Comparison of ENCODE assay signal across 31 cellular contexts in genomic region chr1:107047602-107048001, GRCh38. TPM values are rescaled to one million over a fixed set of nuclear protein-coding genes. Genes with fewer than 3 reads are reported as not detected.
DNase-seq lines count a peak whose midpoint lies in the region; ATAC-seq, FAIRE-seq and TF ChIP-seq lines count a peak whose summit lies in the region.
"Had no signal": no experiment of that assay in that cellular context is flagged by ENCODE, and none has a peak within 500 bp of the region (broad histone marks: within the 10 kb centered on the region; RNA-seq: fewer than 3 reads in every experiment).

No MANE protein-coding gene starts in this region.

- FAIRE-seq in GM12878 (lab: Jason Lieb, UNC), result no peak
- FAIRE-seq: colon, G401.6, islet of Langerhans had no signal

- TF ChIP-seq RAD21 in Ishikawa (IDR thresholded peaks at IDR 0.05; ENCODE audit: low read depth), result 0 out of 2 replicates have a peak, but pooled peaks have one; percentile 5
- TF ChIP-seq RAD21 in GM12878 (IDR thresholded peaks at IDR 0.05; ENCODE audit: insufficient read depth, low read depth, low read length), result 0 out of 2 replicates have a peak, but pooled peaks have one; percentile 16

- DNase-seq in GM06990 (ENCODE audit: extremely low read depth, insufficient read length), result no peak
- no peak for DNase-seq in GM12878 (ENCODE audit: low read depth, low spot score)
- DNase-seq in renal cortical epithelial cell (ENCODE audit: low read depth), result peak; percentile 5
- no peak for DNase-seq in stimulated activated CD4-positive, alpha-beta T cell treated with anti-CD3 and anti-CD28 coated beads, Interleukin-2, amount 100 ng/mL, for 48 hours
- DNase-seq: activated CD4-positive, alpha-beta T cell treated with anti-CD3 and anti-CD28 coated beads for 4 hours; activated naive CD4-positive, alpha-beta T cell treated with Interleukin-2 at 50 U/mL for 16 hours; activated T-cell treated with anti-CD3 and anti-CD28 coated beads, Interleukin-2, amount 50 U/mL, for 48 hours; adrenal gland; brain microvascular endothelial cell; CD8-positive, alpha-beta T cell; DMS 273 treated with DMSO at 0.1 percent for 48 hours; effector memory CD8-positive, alpha-beta T cell; left ventricle myocardium inferior; natural killer cell; NCI-H1436 treated with DMSO at 0.1 percent for 48 hours; NCI-H2171 treated with DMSO at 0.1 percent for 48 hours; NCI-H524; SK-N-SH; spleen; stimulated activated CD4-positive, alpha-beta T cell treated with anti-CD3 and anti-CD28 coated beads, Interleukin-4, amount 100 ng/mL, for 1 hour; stimulated activated naive CD8-positive, alpha-beta T cell treated with anti-CD3 and anti-CD28 coated beads, Interleukin-15, Interleukin-2, amounts not matched to agents 100 U/mL and 50 U/mL, for 24 hours; T-helper 17 cell had no signal

- POLR2A ChIA-PET in GM12878 (lab: Charles Lee), result no interaction called here

- H3K79me2 ChIP-seq in GM12878 (ENCODE audit: control insufficient read depth, insufficient read depth, low read length), result no peaks in the 10 kb centered on the region

- in situ Hi-C loops in GM12878 (cut with MboI), result no loop called here

- 0% methylated on average over 1 of the region's 1 CpG for WGBS in GM12878 (ENCODE audit: insufficient coverage, insufficient replicate concordance, low lambda C conversion rate, missing lambda C conversion rate)

- no peak overlapping the region for H3K4me2 ChIP-seq in GM12878 (ENCODE audit: control insufficient read depth, insufficient read depth)
- H3K4me2 ChIP-seq: SK-N-SH had no signal

- no peak for ATAC-seq in GM12878
- no peak for ATAC-seq in GM19351 (IDR thresholded peaks at IDR 0.05; ENCODE audit: unreplicated experiment)
- no peak for ATAC-seq in HG03342 (IDR thresholded peaks at IDR 0.05; ENCODE audit: unreplicated experiment)
- ATAC-seq: CD8-positive, alpha-beta T cell; effector memory CD8-positive, alpha-beta T cell; natural killer cell; stimulated activated naive CD8-positive, alpha-beta T cell treated with anti-CD3 and anti-CD28 coated beads, Interleukin-15, Interleukin-2, amounts not matched to agents 100 U/mL and 50 U/mL, for 24 hours; T-helper 17 cell had no signal

- SMC1A ChIA-PET in GM12878 (lab: Charles Lee; ENCODE audit: uncharacterized antibody, unreplicated experiment), result interaction anchor here (1.1 to 1.3 kb wide), 2 partner anchors 68 to 80 kb away, joined by 3 read pairs; no protein-coding TSS in a partner anchor

- TF ChIP-seq CTCF in GM06990 (IDR thresholded peaks at IDR 0.05; ENCODE audit: insufficient read depth, low read length, poor library complexity, severe bottlenecking) (peak; percentile 9), GM12878 (IDR thresholded peaks at IDR 0.05 in 2 of 3, conservative IDR thresholded peaks at IDR 0.05 in 1 of 3; ENCODE audit: control insufficient read depth in 2 of 3, extremely low read depth in 1 of 3, insufficient read depth in 1 of 3, low read depth in 3 of 3, low read length in 3 of 3) (peak in 1 of 3 experiments; percentile 7; a peak in 1 of 6 replicates)

- H3K27ac ChIP-seq in GM12878 (ENCODE audit: control insufficient read depth, insufficient read depth), result no peak overlapping the region
- H3K27ac ChIP-seq: adrenal gland, brain microvascular endothelial cell, esophagus muscularis mucosa, left ventricle myocardium inferior, RWPE1, spleen had no signal

- no peak overlapping the region for H3K9ac ChIP-seq in GM12878 (ENCODE audit: control insufficient read depth, insufficient read depth, low read length)
- H3K9ac ChIP-seq: SK-N-SH had no signal

- RAD21 ChIA-PET in GM12878 (lab: Charles Lee; ENCODE audit: unreplicated experiment), result interaction anchor here (1.0 kb wide), 1 partner anchor 95 kb away, joined by 3 read pairs; no protein-coding TSS in a partner anchor

- no peaks in the 10 kb centered on the region; the same call in 2 of the 3 replicates for H3K9me3 ChIP-seq in GM12878 (replicated peaks; ENCODE audit: control insufficient read depth, insufficient read depth, low read length)
- H3K9me3 ChIP-seq: adrenal gland, esophagus muscularis mucosa, HAP-1, SK-N-SH had no signal

- no peaks in the 10 kb centered on the region for H4K20me1 ChIP-seq in GM12878 (ENCODE audit: control insufficient read depth, insufficient read depth)

- CTCF ChIA-PET in GM12878 (lab: Yijun Ruan, JAX), result interaction anchor here (0.8 to 1.6 kb wide), 3 partner anchors 89 to 96 kb away, joined by 3 to 4 read pairs (median 4); no protein-coding TSS in a partner anchor

- no TSS peak for BruUV-seq in GM12878 (replicated peaks; lab: Mats Ljungman, UMichigan)

- intact Hi-C loops in GM12878 (cut with micrococcal nuclease; ENCODE audit: unreplicated experiment), result no loop called here

- no peaks in the 10 kb centered on the region for H3K36me3 ChIP-seq in GM06990 (ENCODE audit: control insufficient read depth, insufficient read depth, low read length)
- H3K36me3 ChIP-seq in GM12878 (ENCODE audit: control insufficient read depth in 2 of 2, insufficient read depth in 2 of 2, low read length in 1 of 2), result no peaks in the 10 kb centered on the region
- H3K36me3 ChIP-seq: adrenal gland, brain microvascular endothelial cell, esophagus muscularis mucosa, HAP-1, left ventricle myocardium inferior, spleen had no signal

- H3K4me3 ChIP-seq in GM06990 (replicated peaks; ENCODE audit: low read depth, low read length) (no peak overlapping the region), GM12878 (no peak overlapping the region)
- H3K4me3 ChIP-seq: adrenal gland, esophagus muscularis mucosa, HAP-1, left ventricle myocardium inferior, spleen had no signal

- TF ChIP-seq POLR2A in GM12878 (IDR thresholded peaks at IDR 0.05; ENCODE audit: low read depth, low read length), result no peak

- no peaks in the 10 kb centered on the region for H3K4me1 ChIP-seq in GM12878 (ENCODE audit: control insufficient read depth, insufficient read depth, low read length)
- H3K4me1 ChIP-seq: adrenal gland, esophagus muscularis mucosa, HAP-1, left ventricle myocardium inferior, spleen had no signal

- H2AFZ ChIP-seq in GM12878 (ENCODE audit: control insufficient read depth, low read depth, low read length), result no peak overlapping the region

- no peaks in the 10 kb centered on the region for H3K27me3 ChIP-seq in GM06990 (replicated peaks; ENCODE audit: control insufficient read depth, insufficient read depth, low read length)
- H3K27me3 ChIP-seq in GM12878 (replicated peaks in 1 of 2; ENCODE audit: control insufficient read depth in 2 of 2, insufficient read depth in 2 of 2, low read length in 1 of 2), result no peaks in the 10 kb centered on the region
- H3K27me3 ChIP-seq: adrenal gland, brain microvascular endothelial cell, esophagus muscularis mucosa, spleen had no signal

- no peak for TF ChIP-seq EP300 in Ishikawa (IDR thresholded peaks at IDR 0.05; ENCODE audit: borderline replicate concordance)
- TF ChIP-seq EP300 in GM12878 (IDR thresholded peaks at IDR 0.05; ENCODE audit: borderline replicate concordance in 1 of 2, control insufficient read depth in 1 of 2, low read depth in 2 of 2, low read length in 2 of 2), result no peak

TF ChIP-seq in Ishikawa, 13 proteins besides CTCF, POLR2A, EP300 and RAD21 (continues in another document):
- TF ChIP-seq CREB1 (IDR thresholded peaks at IDR 0.05; ENCODE audit: low read depth) (no peak), ZBTB7A (IDR thresholded peaks at IDR 0.05; ENCODE audit: low read depth) (no peak), TCF12 (IDR thresholded peaks at IDR 0.05; ENCODE audit: low read depth) (no peak), CEBPB (IDR thresholded peaks at IDR 0.05) (no peak), MAX (IDR thresholded peaks at IDR 0.05) (no peak), NFIC (IDR thresholded peaks at IDR 0.05) (no peak), YY1 (IDR thresholded peaks at IDR 0.05; ENCODE audit: low read depth) (no peak), TEAD4 (IDR thresholded peaks at IDR 0.05) (no peak)

TF ChIP-seq in GM12878, 131 proteins besides CTCF, POLR2A, EP300 and RAD21:
- TF ChIP-seq RUNX3 (IDR thresholded peaks at IDR 0.05; ENCODE audit: low read length), result no peak

RNA-seq across cellular contexts. Expression of gene PRMT6, which starts 8.9 kb away (rescaled TPM):
- total RNA-seq in GM12878 (2013; cell fraction: nucleolus; rRNA removed), result 24.3 and 24.5 TPM in 2 replicates
- total RNA-seq in GM12878 (2014; rRNA removed) (33.8 and 34.3 TPM in 2 replicates), GM12878 (2014; rRNA removed; fragmentation: Illumina TruSeq; extraction: Trizol) (21.0 and 21.2 TPM in 2 replicates), GM12878 (2021) (29.9 and 32.8 TPM in 2 replicates), renal cortical epithelial cell (24.7 and 35.2 TPM in 2 replicates)
- 5.3 TPM for polyA plus RNA-seq in GM12878 (2011; ENCODE audit: low read depth)
- polyA plus RNA-seq in GM12878 (2011; rRNA removed) (18.6 and 19.7 TPM in 2 replicates), GM12878 (2014; fragmentation: Illumina TruSeq; extraction: Trizol) (26.9 TPM in 2 replicates), GM12878 (2014; fragmentation: Nextera tagmentation; extraction: Ambion mirVana) (10 to 100 TPM in 1 of 2 experiments, 1 to 10 TPM in 1; 6.0 to 10.5 TPM), GM12878 (2014; rRNA removed) (23.8 and 25.7 TPM in 2 replicates), GM12878 (2016; fragmentation: Nextera tagmentation; extraction: Ambion mirVana) (10 to 100 TPM; 37.9 to 38.6 TPM)
- 14.0 and 15.9 TPM in 2 replicates for polyA plus RNA-seq in GM12878 (2011; cell fraction: cytosol; rRNA removed)
- 10.3 and 10.8 TPM in 2 replicates for polyA plus RNA-seq in GM12878 (2011; cell fraction: nucleus; rRNA removed)
- 10.3 and 11.8 TPM in 2 replicates for polyA plus RNA-seq in GM12878 (2012)
- polyA minus RNA-seq in GM12878 (2011; rRNA and poly(A)+ RNA removed), result 17.4 and 18.6 TPM in 2 replicates
- polyA minus RNA-seq in GM12878 (2011; cell fraction: cytosol; rRNA and poly(A)+ RNA removed), result 6.4 and 7.8 TPM in 2 replicates
- 16.0 and 21.2 TPM in 2 replicates for polyA minus RNA-seq in GM12878 (2011; cell fraction: nucleus; rRNA and poly(A)+ RNA removed)
